Comparison of ENCODE assay signal across 2 cellular contexts in genomic region chr17:74268052-74268451, GRCh38.
TF ChIP-seq lines count a peak whose summit lies in the region.

No MANE protein-coding gene starts in this region.

TF ChIP-seq in H1, 55 proteins besides CTCF, POLR2A, EP300 and RAD21:
- TF ChIP-seq SUZ12 (IDR thresholded peaks at IDR 0.05; ENCODE audit: low read length) (no peak), CHD1 (IDR thresholded peaks at IDR 0.05; ENCODE audit: low read depth, low read length) (no peak), KDM5A (IDR thresholded peaks at IDR 0.05; ENCODE audit: low read length) (no peak), GABPA (IDR thresholded peaks at IDR 0.05; ENCODE audit: borderline replicate concordance, insufficient read depth, low read length) (no peak), SAP30 (IDR thresholded peaks at IDR 0.05; ENCODE audit: insufficient read depth, insufficient replicate concordance, low read length) (no peak)
TF ChIP-seq in H1: peak in this region for 0.

TF ChIP-seq in WTC11, 78 proteins besides CTCF, POLR2A, EP300 and RAD21:
- TF ChIP-seq CREM (CRISPR knock-in tag; IDR thresholded peaks at IDR 0.05): no peak
- no peak for TF ChIP-seq ESRRA (CRISPR knock-in tag; IDR thresholded peaks at IDR 0.05; ENCODE audit: borderline replicate concordance)
- no peak for TF ChIP-seq CDX4 (CRISPR knock-in tag; IDR thresholded peaks at IDR 0.05; ENCODE audit: borderline replicate concordance)
- no peak for TF ChIP-seq NR1H2 (CRISPR knock-in tag; IDR thresholded peaks at IDR 0.05)
- TF ChIP-seq SMAD4 (CRISPR knock-in tag; IDR thresholded peaks at IDR 0.05): no peak
- no peak for TF ChIP-seq TP53 (CRISPR knock-in tag; IDR thresholded peaks at IDR 0.05)
- TF ChIP-seq, protein P1, sequence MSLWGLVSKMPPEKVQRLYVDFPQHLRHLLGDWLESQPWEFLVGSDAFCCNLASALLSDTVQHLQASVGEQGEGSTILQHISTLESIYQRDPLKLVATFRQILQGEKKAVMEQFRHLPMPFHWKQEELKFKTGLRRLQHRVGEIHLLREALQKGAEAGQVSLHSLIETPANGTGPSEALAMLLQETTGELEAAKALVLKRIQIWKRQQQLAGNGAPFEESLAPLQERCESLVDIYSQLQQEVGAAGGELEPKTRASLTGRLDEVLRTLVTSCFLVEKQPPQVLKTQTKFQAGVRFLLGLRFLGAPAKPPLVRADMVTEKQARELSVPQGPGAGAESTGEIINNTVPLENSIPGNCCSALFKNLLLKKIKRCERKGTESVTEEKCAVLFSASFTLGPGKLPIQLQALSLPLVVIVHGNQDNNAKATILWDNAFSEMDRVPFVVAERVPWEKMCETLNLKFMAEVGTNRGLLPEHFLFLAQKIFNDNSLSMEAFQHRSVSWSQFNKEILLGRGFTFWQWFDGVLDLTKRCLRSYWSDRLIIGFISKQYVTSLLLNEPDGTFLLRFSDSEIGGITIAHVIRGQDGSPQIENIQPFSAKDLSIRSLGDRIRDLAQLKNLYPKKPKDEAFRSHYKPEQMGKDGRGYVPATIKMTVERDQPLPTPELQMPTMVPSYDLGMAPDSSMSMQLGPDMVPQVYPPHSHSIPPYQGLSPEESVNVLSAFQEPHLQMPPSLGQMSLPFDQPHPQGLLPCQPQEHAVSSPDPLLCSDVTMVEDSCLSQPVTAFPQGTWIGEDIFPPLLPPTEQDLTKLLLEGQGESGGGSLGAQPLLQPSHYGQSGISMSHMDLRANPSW (CRISPR knock-in tag; conservative IDR thresholded peaks at IDR 0.05; ENCODE audit: low read depth): no peak
- no peak for TF ChIP-seq ZNF219 (CRISPR knock-in tag; IDR thresholded peaks at IDR 0.05; ENCODE audit: borderline replicate concordance)
- TF ChIP-seq, protein P2, sequence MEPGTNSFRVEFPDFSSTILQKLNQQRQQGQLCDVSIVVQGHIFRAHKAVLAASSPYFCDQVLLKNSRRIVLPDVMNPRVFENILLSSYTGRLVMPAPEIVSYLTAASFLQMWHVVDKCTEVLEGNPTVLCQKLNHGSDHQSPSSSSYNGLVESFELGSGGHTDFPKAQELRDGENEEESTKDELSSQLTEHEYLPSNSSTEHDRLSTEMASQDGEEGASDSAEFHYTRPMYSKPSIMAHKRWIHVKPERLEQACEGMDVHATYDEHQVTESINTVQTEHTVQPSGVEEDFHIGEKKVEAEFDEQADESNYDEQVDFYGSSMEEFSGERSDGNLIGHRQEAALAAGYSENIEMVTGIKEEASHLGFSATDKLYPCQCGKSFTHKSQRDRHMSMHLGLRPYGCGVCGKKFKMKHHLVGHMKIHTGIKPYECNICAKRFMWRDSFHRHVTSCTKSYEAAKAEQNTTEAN (CRISPR knock-in tag; IDR thresholded peaks at IDR 0.05): no peak
- no peak for TF ChIP-seq ZNF121 (CRISPR knock-in tag; IDR thresholded peaks at IDR 0.05)
- TF ChIP-seq RELA (CRISPR knock-in tag; IDR thresholded peaks at IDR 0.05; ENCODE audit: borderline replicate concordance): no peak
- TF ChIP-seq ATF1 (CRISPR knock-in tag; IDR thresholded peaks at IDR 0.05): no peak
- TF ChIP-seq ZNF396 (CRISPR knock-in tag; IDR thresholded peaks at IDR 0.05; ENCODE audit: borderline replicate concordance): no peak
- TF ChIP-seq TEAD1 (CRISPR knock-in tag; IDR thresholded peaks at IDR 0.05): no peak
